In genomic region chr2:128027278-128027800, GRCh38 we compare ENCODE assay signal across 8 cellular contexts. TPM values are rescaled to one million over a fixed set of nuclear protein-coding genes. Genes with fewer than 3 reads are reported as not detected.
DNase-seq lines count a peak whose midpoint lies in the region; ATAC-seq and TF ChIP-seq lines count a peak whose summit lies in the region.

No MANE protein-coding gene starts in this region.

- H3K4me1 ChIP-seq in BLaER1 = peaks cover 21% of the 10 kb centered on the region
- H3K4me1 ChIP-seq in left lung = peaks cover 5 to 28% of the 10 kb centered on the region in 2 donors

- H3K36me3 ChIP-seq in BLaER1 (peaks cover 23% of the 10 kb centered on the region), left lung (peaks cover 0 to 6% of the 10 kb centered on the region in 2 donors)

- TF ChIP-seq CTCF in left lung (IDR thresholded peaks at IDR 0.05) = no peak

- H3K4me2 ChIP-seq in BLaER1 = peak overlapping the region; percentile 44; the same call in 1 of the 2 replicates

- H3K4me3 ChIP-seq in BLaER1 (peak overlapping the region; percentile 95), left lung (peak overlapping the region; percentile 95 to 100)

- intact Hi-C loops in left lung (cut with DNase I) = loop anchor here in 1 of 2 donors (10.0 kb wide), 1 partner anchor 143 kb away; the partner anchor contains the start of gene AMMECR1L

- H3K9ac ChIP-seq in BLaER1 = peak overlapping the region; percentile 90

- H4K20me1 ChIP-seq in BLaER1 = peaks cover 24% of the 10 kb centered on the region

- H3K9me3 ChIP-seq in BLaER1 (peaks cover 13% of the 10 kb centered on the region), left lung (no peaks in the 10 kb centered on the region)

- no peaks in the 10 kb centered on the region for H3K27me3 ChIP-seq in BLaER1
- H3K27me3 ChIP-seq in left lung = no peaks in the 10 kb centered on the region

- ATAC-seq in GM19395 (IDR thresholded peaks at IDR 0.05; ENCODE audit: unreplicated experiment) (peak; percentile 86), HG03521 (IDR thresholded peaks at IDR 0.05; ENCODE audit: unreplicated experiment) (peak; percentile 76), left lung (peak; percentile 92)

- H3K27ac ChIP-seq in BLaER1 = peak overlapping the region; percentile 86
- H3K27ac ChIP-seq in left lung = peak overlapping the region; percentile 92 to 95

- DNase-seq in NCI-H526 treated with DMSO at 0.1 percent for 48 hours (lab: John Stamatoyannopoulos, UW) (peak; percentile 85), dedifferentiated amniotic fluid mesenchymal stem cell (ENCODE audit: extremely low spot score) (peak; percentile 96), left lung (peak; percentile 98 to 99)
- peak; percentile 98 for DNase-seq in activated CD4-positive, alpha-beta T cell treated with anti-CD3 and anti-CD28 coated beads, Interleukin-2, amount 50 U/mL, for 1 hour
- peak; percentile 98 for DNase-seq in stimulated activated CD4-positive, alpha-beta T cell treated with anti-CD3 and anti-CD28 coated beads, Interleukin-2, amount 100 ng/mL, for 24 hours

RNA-seq across cellular contexts. Expression of gene SAP130, which starts 0.5 kb away (rescaled TPM):
- 10 to 100 TPM; 19.1 to 23.2 TPM for total RNA-seq in left lung

Comparison
In these comparisons a context has a peak if more than half of its experiments do, and no peak if none do; other contexts are left out.
1. Peak in every context shown above with its lines: DNase-seq, ATAC-seq, H3K4me3 ChIP-seq and H3K27ac ChIP-seq.